33 cellular contexts compared by ENCODE assay signal in genomic region chr19:3118232-3119070, GRCh38. TPM values are rescaled to one million over a fixed set of nuclear protein-coding genes. Genes with fewer than 3 reads are reported as not detected.
"Had no signal": no experiment of that assay in that cellular context is flagged by ENCODE, and none has a peak within 500 bp of the region (broad histone marks: within the 10 kb centered on the region; RNA-seq: fewer than 3 reads in every experiment).

No MANE protein-coding gene starts in this region.

- H3K27me3 ChIP-seq: brain microvascular endothelial cell, left lung, suprapubic skin, tibial artery, upper lobe of right lung had no signal

- H3K9me3 ChIP-seq: left lung, mucosa of descending colon, suprapubic skin, tibial artery, upper lobe of right lung had no signal

- H3K4me3 ChIP-seq: left lung, mucosa of descending colon, skin epidermis, suprapubic skin, tibial artery, upper lobe of right lung had no signal

- H3K4me1 ChIP-seq: left lung, upper lobe of right lung had no signal

- H3K27me3 Mint-ChIP-seq: activated naive CD4-positive, alpha-beta T cell treated with anti-CD3 and anti-CD28 coated beads, Interleukin-2, amount 10 ng/mL, durations not matched to agents 7 days and 5 days; activated naive CD8-positive, alpha-beta T cell treated with anti-CD3 and anti-CD28 coated beads, Interleukin-2, amount 10 ng/mL, durations not matched to agents 7 days and 5 days; activated T-cell treated with anti-CD3 and anti-CD28 coated beads, Interleukin-2, amount 50 U/mL, for 24 hours; natural killer cell treated with Interleukin-12 subunit alpha and Interleukin-12 subunit beta and Interleukin-15 and Interleukin-18, amount 100 ng/mL, for 72 hours; stimulated activated naive CD8-positive, alpha-beta T cell treated with anti-CD3 and anti-CD28 coated beads, Interleukin-15, amount 100 ng/mL, for 72 hours had no signal

- FAIRE-seq: astrocyte, TTC549 had no signal

- H3K4me3 Mint-ChIP-seq: activated naive CD4-positive, alpha-beta T cell treated with anti-CD3 and anti-CD28 coated beads, Interleukin-2, amount 10 ng/mL, durations not matched to agents 7 days and 5 days; activated naive CD8-positive, alpha-beta T cell treated with anti-CD3 and anti-CD28 coated beads, Interleukin-2, amount 10 ng/mL, durations not matched to agents 7 days and 5 days; activated T-cell treated with anti-CD3 and anti-CD28 coated beads, Interleukin-2, amount 50 U/mL, for 24 hours; endodermal cell; immature natural killer cell; natural killer cell treated with Interleukin-12 subunit alpha and Interleukin-12 subunit beta and Interleukin-15 and Interleukin-18, amount 100 ng/mL, for 72 hours; stimulated activated effector memory CD8-positive, alpha-beta T cell treated with anti-CD3 and anti-CD28 coated beads, Interleukin-12 subunit alpha, Interleukin-12 subunit beta, amount 100 ng/mL, for 72 hours; stimulated activated naive CD8-positive, alpha-beta T cell treated with anti-CD3 and anti-CD28 coated beads, Interleukin-15, amount 100 ng/mL, for 72 hours; T-helper 1 cell treated with Interleukin-12 subunit alpha and Interleukin-12 subunit beta and Interleukin-4 antibody, amounts not matched to agents 30 μg/mL and 1 μg/mL, for 36 hours had no signal

- H3K36me3 Mint-ChIP-seq: activated naive CD4-positive, alpha-beta T cell treated with anti-CD3 and anti-CD28 coated beads, Interleukin-2, amount 10 ng/mL, durations not matched to agents 7 days and 5 days; activated naive CD8-positive, alpha-beta T cell treated with anti-CD3 and anti-CD28 coated beads, Interleukin-2, amount 10 ng/mL, durations not matched to agents 7 days and 5 days; immature natural killer cell; natural killer cell treated with Interleukin-12 subunit alpha and Interleukin-12 subunit beta and Interleukin-15 and Interleukin-18, amount 100 ng/mL, for 72 hours; stimulated activated effector memory CD8-positive, alpha-beta T cell treated with anti-CD3 and anti-CD28 coated beads, Interleukin-12 subunit alpha, Interleukin-12 subunit beta, amount 100 ng/mL, for 72 hours had no signal

- H3K9me3 Mint-ChIP-seq: activated naive CD4-positive, alpha-beta T cell treated with anti-CD3 and anti-CD28 coated beads, Interleukin-2, amount 10 ng/mL, durations not matched to agents 7 days and 5 days; activated naive CD8-positive, alpha-beta T cell treated with anti-CD3 and anti-CD28 coated beads, Interleukin-2, amount 10 ng/mL, durations not matched to agents 7 days and 5 days; activated T-cell treated with anti-CD3 and anti-CD28 coated beads, Interleukin-2, amount 50 U/mL, for 24 hours; endodermal cell; immature natural killer cell; natural killer cell treated with Interleukin-12 subunit alpha and Interleukin-12 subunit beta and Interleukin-15 and Interleukin-18, amount 100 ng/mL, for 72 hours; stimulated activated effector memory CD8-positive, alpha-beta T cell treated with anti-CD3 and anti-CD28 coated beads, Interleukin-12 subunit alpha, Interleukin-12 subunit beta, amount 100 ng/mL, for 72 hours; stimulated activated naive CD8-positive, alpha-beta T cell treated with anti-CD3 and anti-CD28 coated beads, Interleukin-15, amount 100 ng/mL, for 72 hours; T-helper 1 cell treated with Interleukin-12 subunit alpha and Interleukin-12 subunit beta and Interleukin-4 antibody, amounts not matched to agents 30 μg/mL and 1 μg/mL, for 36 hours had no signal

- H3K27ac Mint-ChIP-seq: activated naive CD4-positive, alpha-beta T cell treated with anti-CD3 and anti-CD28 coated beads, Interleukin-2, amount 10 ng/mL, durations not matched to agents 7 days and 5 days; activated naive CD8-positive, alpha-beta T cell treated with anti-CD3 and anti-CD28 coated beads, Interleukin-2, amount 10 ng/mL, durations not matched to agents 7 days and 5 days; activated T-cell treated with anti-CD3 and anti-CD28 coated beads, Interleukin-2, amount 50 U/mL, for 24 hours; endodermal cell; immature natural killer cell; natural killer cell treated with Interleukin-12 subunit alpha and Interleukin-12 subunit beta and Interleukin-15 and Interleukin-18, amount 100 ng/mL, for 72 hours; stimulated activated effector memory CD8-positive, alpha-beta T cell treated with anti-CD3 and anti-CD28 coated beads, Interleukin-12 subunit alpha, Interleukin-12 subunit beta, amount 100 ng/mL, for 72 hours; T-helper 1 cell treated with Interleukin-12 subunit alpha and Interleukin-12 subunit beta and Interleukin-4 antibody, amounts not matched to agents 30 μg/mL and 1 μg/mL, for 36 hours had no signal

- DNase-seq: activated CD4-positive, alpha-beta T cell treated with anti-CD3 and anti-CD28 coated beads for 48 hours; activated CD4-positive, alpha-beta T cell treated with anti-CD3 and anti-CD28 coated beads, Interleukin-2, amount 50 U/mL, for 48 hours; activated CD8-positive, alpha-beta memory T cell treated with anti-CD3 and anti-CD28 coated beads, Interleukin-2, amount 50 U/mL, for 48 hours; activated gamma-delta T cell; activated naive CD4-positive, alpha-beta T cell treated with anti-CD3 and anti-CD28 coated beads, Interleukin-2, amount 10 ng/mL, durations not matched to agents 7 days and 5 days; activated naive CD8-positive, alpha-beta T cell treated with anti-CD3 and anti-CD28 coated beads, Interleukin-2, amount 10 ng/mL, durations not matched to agents 7 days and 5 days; activated T-cell treated with anti-CD3 and anti-CD28 coated beads, Interleukin-2, amount 50 U/mL, for 24 hours; brain microvascular endothelial cell; endodermal cell; foreskin fibroblast; head of caudate nucleus; hypothalamus; immature natural killer cell; stimulated activated CD4-positive, alpha-beta T cell treated with anti-CD3 and anti-CD28 coated beads, Interleukin-12 subunit alpha, Interleukin-12 subunit beta, amount 100 ng/mL, for 4 hours; stimulated activated CD4-positive, alpha-beta T cell treated with anti-CD3 and anti-CD28 coated beads, Interleukin-4, amount 100 ng/mL, for 24 hours; stimulated activated naive CD8-positive, alpha-beta T cell treated with anti-CD3 and anti-CD28 coated beads, Interleukin-15, amount 100 ng/mL, for 72 hours; T-helper 9 cell; tibial artery; upper lobe of right lung had no signal

- H3K4me1 Mint-ChIP-seq: activated naive CD4-positive, alpha-beta T cell treated with anti-CD3 and anti-CD28 coated beads, Interleukin-2, amount 10 ng/mL, durations not matched to agents 7 days and 5 days; activated naive CD8-positive, alpha-beta T cell treated with anti-CD3 and anti-CD28 coated beads, Interleukin-2, amount 10 ng/mL, durations not matched to agents 7 days and 5 days; endodermal cell; immature natural killer cell; stimulated activated effector memory CD8-positive, alpha-beta T cell treated with anti-CD3 and anti-CD28 coated beads, Interleukin-12 subunit alpha, Interleukin-12 subunit beta, amount 100 ng/mL, for 72 hours; stimulated activated naive CD8-positive, alpha-beta T cell treated with anti-CD3 and anti-CD28 coated beads, Interleukin-15, amount 100 ng/mL, for 72 hours had no signal

- H3K27ac ChIP-seq: brain microvascular endothelial cell, left lung, skin epidermis, suprapubic skin, tibial artery, upper lobe of right lung, VCaP had no signal

- ATAC-seq: activated CD4-positive, CD25-positive, alpha-beta regulatory T cell treated with anti-CD3 and anti-CD28 coated beads, Interleukin-2, amount 50 U/mL, for 24 hours; esophagus mucosa; left lung; mucosa of descending colon; natural killer cell treated with Interleukin-12 subunit alpha and Interleukin-12 subunit beta and Interleukin-15 and Interleukin-18, amount 100 ng/mL, for 72 hours; sciatic nerve; stimulated activated effector memory CD8-positive, alpha-beta T cell treated with anti-CD3 and anti-CD28 coated beads, Interleukin-12 subunit alpha, Interleukin-12 subunit beta, amount 100 ng/mL, for 72 hours; stimulated activated naive CD8-positive, alpha-beta T cell treated with anti-CD3 and anti-CD28 coated beads, Interleukin-15, amount 100 ng/mL, for 72 hours; upper lobe of right lung had no signal

RNA-seq across cellular contexts. Expression of gene GNA15, which starts 17.4 kb away (rescaled TPM):
- total RNA-seq: astrocyte, endodermal cell, lung microvascular endothelial cell had no signal
